ENCODE assay signal across 2 cellular contexts in genomic region chr17:81673561-81674258, GRCh38.
TF ChIP-seq lines count a peak whose summit lies in the region.

No MANE protein-coding gene starts in this region.

TF ChIP-seq in HepG2, 621 proteins besides CTCF, POLR2A, EP300 and RAD21:
- TF ChIP-seq CSRNP1 (CRISPR knock-in tag; IDR thresholded peaks at IDR 0.05) = no peak
- TF ChIP-seq ZNF597 (CRISPR knock-in tag; IDR thresholded peaks at IDR 0.05) = no peak
- TF ChIP-seq ZSCAN21 (CRISPR knock-in tag; IDR thresholded peaks at IDR 0.05; ENCODE audit: borderline replicate concordance) = no peak
- TF ChIP-seq ZNF670 (CRISPR knock-in tag; IDR thresholded peaks at IDR 0.05; ENCODE audit: borderline replicate concordance) = no peak
- no peak for TF ChIP-seq CHCHD3 (CRISPR knock-in tag; IDR thresholded peaks at IDR 0.05)
- no peak for TF ChIP-seq ISX (CRISPR knock-in tag; conservative IDR thresholded peaks at IDR 0.05)
- TF ChIP-seq ZNF574 (CRISPR knock-in tag; IDR thresholded peaks at IDR 0.05) = no peak
- TF ChIP-seq AHR (CRISPR knock-in tag; IDR thresholded peaks at IDR 0.05) = no peak
- peak; percentile 38; the same call in 1 of the 2 replicates for TF ChIP-seq RBFOX2 (IDR thresholded peaks at IDR 0.05; ENCODE audit: low read depth, low read length)
- no peak for TF ChIP-seq DNMT1 (CRISPR knock-in tag; IDR thresholded peaks at IDR 0.05)
- peak; percentile 78 for TF ChIP-seq AGO2 (optimal IDR thresholded peaks at IDR 0.05; ENCODE audit: low read depth, low read length)
- TF ChIP-seq ZSCAN29 (CRISPR knock-in tag; conservative IDR thresholded peaks at IDR 0.05) = no peak

TF ChIP-seq in HEK293, 187 proteins besides CTCF, POLR2A, EP300 and RAD21:
- no peak for TF ChIP-seq ZNF391 (tag by site-specific recombination; IDR thresholded peaks at IDR 0.05; ENCODE audit: borderline replicate concordance, low read depth)
- TF ChIP-seq ZFHX2 (tag by site-specific recombination; conservative IDR thresholded peaks at IDR 0.05) = 0 out of 2 replicates have a peak, but pooled peaks have one; percentile 24
- no peak for TF ChIP-seq ZSCAN23 (tag by site-specific recombination; IDR thresholded peaks at IDR 0.05)
TF ChIP-seq in HEK293: peak in this region for 1.
